1 cellular context compared by ENCODE assay signal in the genomic region with DNA sequence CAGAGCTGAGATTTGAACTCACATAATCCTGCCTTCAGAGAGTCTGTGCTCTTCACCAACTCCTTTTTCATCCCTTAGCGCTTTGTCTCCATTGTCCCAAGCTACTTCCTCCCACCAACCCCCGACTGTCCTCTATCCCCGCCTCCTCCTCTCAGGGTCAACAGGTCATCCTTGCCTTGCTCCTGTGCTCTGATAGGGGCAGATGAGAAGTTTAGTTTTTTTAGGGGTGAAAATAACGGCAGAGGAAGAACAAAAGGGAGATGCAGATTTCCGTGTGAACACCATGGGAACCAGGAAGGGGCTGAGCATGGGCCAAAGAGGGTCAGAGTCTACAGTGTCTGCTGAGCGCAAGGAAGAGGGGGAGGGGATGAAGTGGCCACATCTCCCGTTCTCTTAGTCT.
TF ChIP-seq lines count a peak whose summit lies in the region.

No MANE protein-coding gene starts in this region.

TF ChIP-seq in H1, 55 proteins besides CTCF, POLR2A, EP300 and RAD21:
- TF ChIP-seq MAFK (IDR thresholded peaks at IDR 0.05; ENCODE audit: low read depth, low read length) (no peak), TCF12 (IDR thresholded peaks at IDR 0.05; ENCODE audit: low read depth, low read length) (no peak), RXRA (IDR thresholded peaks at IDR 0.05; ENCODE audit: insufficient read depth, low read depth, low read length) (0 out of 2 replicates have a peak, but pooled peaks have one; percentile 41)
- TF ChIP-seq, protein P1, sequence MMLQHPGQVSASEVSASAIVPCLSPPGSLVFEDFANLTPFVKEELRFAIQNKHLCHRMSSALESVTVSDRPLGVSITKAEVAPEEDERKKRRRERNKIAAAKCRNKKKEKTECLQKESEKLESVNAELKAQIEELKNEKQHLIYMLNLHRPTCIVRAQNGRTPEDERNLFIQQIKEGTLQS (IDR thresholded peaks at IDR 0.05; ENCODE audit: insufficient read depth, low read depth, low read length), result no peak
TF ChIP-seq in H1: peak in this region for 1.
